In genomic region chr12:27782481-27782880, GRCh38 we compare ENCODE assay signal across 12 cellular contexts. TPM values are rescaled to one million over a fixed set of nuclear protein-coding genes. Genes with fewer than 3 reads are reported as not detected.
DNase-seq lines count a peak whose midpoint lies in the region; ATAC-seq and TF ChIP-seq lines count a peak whose summit lies in the region.
"Had no signal": no experiment of that assay in that cellular context is flagged by ENCODE, and none has a peak within 500 bp of the region (broad histone marks: within the 10 kb centered on the region; RNA-seq: fewer than 3 reads in every experiment).

No MANE protein-coding gene starts in this region.

- H3K9me2 ChIP-seq in GM23248 (ENCODE audit: insufficient read depth): no peaks in the 10 kb centered on the region

- 91 to 97% methylated on average over 1 of the region's 1 CpG for WGBS in GM23248 (ENCODE audit: low coverage in 1 of 2, low lambda C conversion rate in 2 of 2, missing lambda C conversion rate in 2 of 2), 2 experiments
- 64% methylated on average over 1 of the region's 1 CpG for WGBS in esophagus muscularis mucosa

- H4K20me1 ChIP-seq in GM23248 (ENCODE audit: insufficient read depth): no peaks in the 10 kb centered on the region

- H3K4me2 ChIP-seq in GM23248 (ENCODE audit: unreplicated experiment): peak overlapping the region; percentile 78
- H3K4me2 ChIP-seq: KMS-11 had no signal

- intact Hi-C loops in esophagus muscularis mucosa (cut with DNase I): loop anchor here (5.0 kb wide), 1 partner anchor 40 kb away; no protein-coding TSS in a partner anchor

- TF ChIP-seq EP300 in esophagus muscularis mucosa (IDR thresholded peaks at IDR 0.05): no peak

- DNase-seq in GM23248 (peak; percentile 13), RKO (ENCODE audit: low spot score) (peak; percentile 18), esophagus muscularis mucosa (ENCODE audit: extremely low spot score) (no peak), ecto neural progenitor cell (ENCODE audit: low spot score) (no peak), NCI-H2107 treated with DMSO at 0.1 percent for 48 hours (lab: John Stamatoyannopoulos, UW; ENCODE audit: unreplicated experiment) (no peak)
- DNase-seq: activated CD4-positive, alpha-beta T cell treated with anti-CD3 and anti-CD28 coated beads, Interleukin-2, amount 50 U/mL, for 1 hour; left ventricle myocardium superior; SHP77 treated with DMSO at 0.1 percent for 48 hours had no signal

- peaks cover 26% of the 10 kb centered on the region for H3F3A ChIP-seq in GM23248 (ENCODE audit: insufficient read depth)

- no peak for ATAC-seq in HG03469 (IDR thresholded peaks at IDR 0.05; ENCODE audit: unreplicated experiment)
- ATAC-seq: left ventricle myocardium superior had no signal

- H3K9ac ChIP-seq in GM23248 (no peak overlapping the region), rectal smooth muscle tissue (ENCODE audit: low read length) (no peak overlapping the region)
- H3K9ac ChIP-seq: KMS-11 had no signal

- in situ Hi-C loops in GM23248 (cut with MboI): no loop called here

- no peaks in the 10 kb centered on the region for H3K27me3 ChIP-seq in GM23248 (replicated peaks; ENCODE audit: insufficient read depth)
- no peaks in the 10 kb centered on the region for H3K27me3 ChIP-seq in esophagus muscularis mucosa
- no peaks in the 10 kb centered on the region for H3K27me3 ChIP-seq in rectal smooth muscle tissue (ENCODE audit: control insufficient read depth, insufficient read depth, low read length)

- no peak overlapping the region for H2AFZ ChIP-seq in GM23248

- H3K4me3 ChIP-seq in GM23248: peak overlapping the region; percentile 81; the same call in 1 of the 2 replicates
- H3K4me3 ChIP-seq in esophagus muscularis mucosa: peak overlapping the region; percentile 88 to 90 (median 88)
- H3K4me3 ChIP-seq in rectal smooth muscle tissue (ENCODE audit: low read length): peak overlapping the region; percentile 16

- no peak for TF ChIP-seq CTCF in esophagus muscularis mucosa (IDR thresholded peaks at IDR 0.05)

- H3K79me2 ChIP-seq in GM23248 (ENCODE audit: insufficient read depth): peaks cover 71% of the 10 kb centered on the region

- no peak overlapping the region for H3K27ac ChIP-seq in GM23248
- H3K27ac ChIP-seq in esophagus muscularis mucosa (replicated peaks in 1 of 4): peak overlapping the region; percentile 95 to 97 (median 96)
- no peak overlapping the region for H3K27ac ChIP-seq in rectal smooth muscle tissue (ENCODE audit: low read depth, low read length)
- H3K27ac ChIP-seq: KMS-11 had no signal

- TF ChIP-seq POLR2A in esophagus muscularis mucosa (IDR thresholded peaks at IDR 0.05; ENCODE audit: low read depth): no peak

- H3K36me3 ChIP-seq in GM23248 (ENCODE audit: low read depth) (no peaks in the 10 kb centered on the region), esophagus muscularis mucosa (no peaks in the 10 kb centered on the region), rectal smooth muscle tissue (ENCODE audit: control insufficient read depth, insufficient read depth, low read length) (no peaks in the 10 kb centered on the region)

- H3K4me1 ChIP-seq in GM23248 (ENCODE audit: insufficient read depth) (peaks cover 28% of the 10 kb centered on the region), esophagus muscularis mucosa (peaks cover 22 to 77% (median 76%) of the 10 kb centered on the region in 4 donors), rectal smooth muscle tissue (ENCODE audit: control insufficient read depth, insufficient read depth, low read length) (peaks cover 9% of the 10 kb centered on the region)

- no peaks in the 10 kb centered on the region for H3K9me3 ChIP-seq in GM23248 (ENCODE audit: low read depth)
- no peaks in the 10 kb centered on the region for H3K9me3 ChIP-seq in esophagus muscularis mucosa

RNA-seq across cellular contexts. Expression of gene MANSC4, which starts 2.4 kb away (rescaled TPM):
- total RNA-seq in GM23248 (2014; rRNA removed; shearing (Covaris generic)): not detected in 2 replicates
- polyA plus RNA-seq in GM23248 (2016; fragmentation: Nextera tagmentation; extraction: Ambion mirVana): not detected in 2 replicates
- under 1 TPM in 1 of 4 donors, not detected in 3; 0.39 TPM for total RNA-seq in esophagus muscularis mucosa
- total RNA-seq: G401, left ventricle myocardium superior had no signal

RNA-seq across cellular contexts. Expression of gene KLHL42, which starts 2.4 kb away (rescaled TPM):
- 24.0 and 24.8 TPM in 2 replicates for total RNA-seq in GM23248 (2014; rRNA removed; shearing (Covaris generic))
- polyA plus RNA-seq in GM23248 (2016; fragmentation: Nextera tagmentation; extraction: Ambion mirVana): 13.6 and 15.3 TPM in 2 replicates
- 100 to 1,000 TPM in 2 of 4 donors, 10 to 100 TPM in 2; 66.1 to 134 (median 91.0) TPM for total RNA-seq in esophagus muscularis mucosa

Comparison
In these comparisons a context has a peak if more than half of its experiments do, and no peak if none do; other contexts are left out.
1. DNase-seq: peak in GM23248 (single experiment) and RKO (single experiment); none in esophagus muscularis mucosa (single experiment), ecto neural progenitor cell (single experiment) and NCI-H2107 treated with DMSO at 0.1 percent for 48 hours (single experiment).
2. H3K27ac ChIP-seq: peak in esophagus muscularis mucosa (4 of 4); none in GM23248 (single experiment) and rectal smooth muscle tissue (single experiment).
3. H3K4me3 ChIP-seq: peak in every context shown above with its lines; median percentile 88 in esophagus muscularis mucosa; 81 in GM23248; 16 in rectal smooth muscle tissue.